Comparison of ENCODE assay signal across 29 cellular contexts in genomic region chr4:108922191-108922590, GRCh38.
"Had no signal": no experiment of that assay in that cellular context is flagged by ENCODE, and none has a peak within 500 bp of the region (broad histone marks: within the 10 kb centered on the region; RNA-seq: fewer than 3 reads in every experiment).

No MANE protein-coding gene starts in this region.

- H3K36me3 ChIP-seq: neutrophil, pancreas, prostate gland, right lobe of liver, sigmoid colon, spleen, suprapubic skin, tibial artery, transverse colon, upper lobe of right lung, uterus had no signal

- H3K4me1 Mint-ChIP-seq: natural killer cell; stimulated activated memory B cell treated with anti-CD40 and anti-IgM and Interleukin-4, amounts not matched to agents 10 μg/mL and 1 μg/mL and 100 μg/mL, for 72 hours; stimulated activated naive CD8-positive, alpha-beta T cell treated with anti-CD3 and anti-CD28 coated beads, Interleukin-15, amount 100 ng/mL, for 72 hours had no signal

- H3K9me3 ChIP-seq: neutrophil, pancreas, prostate gland, right lobe of liver, sigmoid colon, spleen, suprapubic skin, testis, tibial artery, transverse colon, upper lobe of right lung, uterus had no signal

- H3K27me3 ChIP-seq: neutrophil, right lobe of liver, sigmoid colon, spleen, suprapubic skin, testis, tibial artery, transverse colon, uterus had no signal

- H3K27me3 Mint-ChIP-seq: stimulated activated memory B cell treated with anti-CD40 and anti-IgM and Interleukin-4, amounts not matched to agents 10 μg/mL and 1 μg/mL and 100 μg/mL, for 72 hours had no signal

- H3K36me3 Mint-ChIP-seq: naive thymus-derived CD4-positive, alpha-beta T cell; natural killer cell; stimulated activated memory B cell treated with anti-CD40 and anti-IgM and Interleukin-4, amounts not matched to agents 10 μg/mL and 1 μg/mL and 100 μg/mL, for 72 hours; type B pancreatic cell had no signal

- H3K27ac Mint-ChIP-seq: naive thymus-derived CD4-positive, alpha-beta T cell; natural killer cell; nephron; stimulated activated memory B cell treated with anti-CD40 and anti-IgM and Interleukin-4, amounts not matched to agents 10 μg/mL and 1 μg/mL and 100 μg/mL, for 72 hours; stimulated activated naive CD8-positive, alpha-beta T cell treated with anti-CD3 and anti-CD28 coated beads, Interleukin-15, amount 100 ng/mL, for 72 hours; type B pancreatic cell had no signal

- H3K4me3 Mint-ChIP-seq: naive thymus-derived CD4-positive, alpha-beta T cell; natural killer cell; nephron; stimulated activated memory B cell treated with anti-CD40 and anti-IgM and Interleukin-4, amounts not matched to agents 10 μg/mL and 1 μg/mL and 100 μg/mL, for 72 hours; stimulated activated naive CD8-positive, alpha-beta T cell treated with anti-CD3 and anti-CD28 coated beads, Interleukin-15, amount 100 ng/mL, for 72 hours; type B pancreatic cell had no signal

- H3K27ac ChIP-seq: neutrophil, pancreas, prostate gland, right lobe of liver, sigmoid colon, spleen, suprapubic skin, testis, tibial artery, transverse colon, upper lobe of right lung, uterus had no signal

- H3K4me3 ChIP-seq: pancreas, prostate gland, right lobe of liver, sigmoid colon, spleen, suprapubic skin, testis, tibial artery, transverse colon, upper lobe of right lung, uterus had no signal

- H3K4me1 ChIP-seq: pancreas, prostate gland, right lobe of liver, sigmoid colon, spleen, suprapubic skin, testis, tibial artery, transverse colon, upper lobe of right lung, uterus had no signal

- DNase-seq: naive thymus-derived CD4-positive, alpha-beta T cell; natural killer cell; nucleus accumbens; pancreas; right cardiac atrium; right lobe of liver; sigmoid colon; small intestine; spleen; stimulated activated CD4-positive, alpha-beta T cell treated with anti-CD3 and anti-CD28 coated beads, Interleukin-12 subunit alpha, Interleukin-12 subunit beta, amount 100 ng/mL, for 4 hours; stimulated activated CD4-positive, alpha-beta T cell treated with anti-CD3 and anti-CD28 coated beads, Interleukin-1b, Interleukin-23, amount 100 ng/mL, for 48 hours; stimulated activated CD4-positive, alpha-beta T cell treated with anti-CD3 and anti-CD28 coated beads, Interleukin-4, amount 100 ng/mL, for 1 hour; stimulated activated CD4-positive, alpha-beta T cell treated with anti-CD3 and anti-CD28 coated beads, Interleukin-4, amount 100 ng/mL, for 4 hours; stimulated activated CD8-positive, alpha-beta memory T cell treated with anti-CD3 and anti-CD28 coated beads, Interleukin-4, amount 100 ng/mL, for 48 hours; stimulated activated naive CD4-positive, alpha-beta T cell; stimulated activated naive CD8-positive, alpha-beta T cell treated with anti-CD3 and anti-CD28 coated beads, Interleukin-15, amount 100 ng/mL, for 72 hours; stimulated activated naive CD8-positive, alpha-beta T cell treated with anti-CD3 and anti-CD28 coated beads, Interleukin-15, Interleukin-2, amounts not matched to agents 100 U/mL and 50 U/mL, for 24 hours; substantia nigra; testis; tibial artery; transverse colon; upper lobe of right lung; uterus had no signal

- FAIRE-seq: pancreas, small intestine had no signal

- H3K9me3 Mint-ChIP-seq: naive thymus-derived CD4-positive, alpha-beta T cell; natural killer cell; nephron; stimulated activated memory B cell treated with anti-CD40 and anti-IgM and Interleukin-4, amounts not matched to agents 10 μg/mL and 1 μg/mL and 100 μg/mL, for 72 hours; stimulated activated naive CD8-positive, alpha-beta T cell treated with anti-CD3 and anti-CD28 coated beads, Interleukin-15, amount 100 ng/mL, for 72 hours; type B pancreatic cell had no signal
